Comparison of ENCODE assay signal across 1 cellular context in genomic region chr2:133819906-133820305, GRCh38.
TF ChIP-seq lines count a peak whose summit lies in the region.

No MANE protein-coding gene starts in this region.

TF ChIP-seq in A549, 52 proteins besides CTCF, POLR2A, EP300 and RAD21 (continued from another document):
- TF ChIP-seq USF2 (IDR thresholded peaks at IDR 0.05), result no peak
- TF ChIP-seq ZSCAN20 (CRISPR knock-in tag; IDR thresholded peaks at IDR 0.05), result no peak
- no peak for TF ChIP-seq E2F6 (IDR thresholded peaks at IDR 0.05; ENCODE audit: borderline replicate concordance, low read depth)
- TF ChIP-seq HES2 (IDR thresholded peaks at IDR 0.05), result no peak
- no peak for TF ChIP-seq HOXB5 (CRISPR knock-in tag; IDR thresholded peaks at IDR 0.05)
- TF ChIP-seq JUNB (IDR thresholded peaks at IDR 0.05), result no peak
- no peak for TF ChIP-seq REST (IDR thresholded peaks at IDR 0.05)
